Comparison of ENCODE assay signal across 9 cellular contexts in the genomic region with DNA sequence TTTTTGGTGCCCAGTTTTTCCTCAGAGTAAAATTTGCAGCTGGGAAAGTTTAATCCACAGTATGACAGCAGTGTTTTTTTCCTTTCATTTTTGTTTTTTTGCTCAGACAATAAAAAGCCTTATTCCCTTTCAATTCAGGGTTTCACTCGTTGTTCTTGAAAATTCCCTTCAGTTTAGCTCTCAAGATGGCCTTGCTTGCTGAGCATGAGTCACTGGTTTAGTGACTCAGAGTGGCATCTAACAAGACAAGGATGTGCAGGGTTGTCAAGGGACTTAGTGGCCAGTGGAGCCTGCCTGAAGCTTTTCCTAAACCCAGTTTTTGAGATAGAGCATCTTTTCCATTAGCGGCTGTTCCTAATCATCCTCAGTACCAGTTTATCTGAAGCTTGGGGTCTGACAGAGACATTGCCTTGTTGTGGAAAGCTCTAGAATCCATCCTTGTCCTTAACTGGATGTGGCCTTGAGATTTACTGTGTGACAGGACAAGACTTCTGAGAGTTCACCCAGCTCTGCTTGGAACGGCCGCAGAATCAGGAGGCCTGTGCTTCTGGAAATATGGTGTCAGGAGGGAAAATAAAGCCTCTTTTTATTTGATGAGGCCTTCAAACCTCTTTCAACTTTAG. TPM values are rescaled to one million over a fixed set of nuclear protein-coding genes. Genes with fewer than 3 reads are reported as not detected.
DNase-seq lines count a peak whose midpoint lies in the region; ATAC-seq and TF ChIP-seq lines count a peak whose summit lies in the region.
"Had no signal": no experiment of that assay in that cellular context is flagged by ENCODE, and none has a peak within 500 bp of the region (broad histone marks: within the 10 kb centered on the region; RNA-seq: fewer than 3 reads in every experiment).

No MANE protein-coding gene starts in this region.

- peaks cover 15% of the 10 kb centered on the region for H3K79me2 ChIP-seq in mammary epithelial cell (ENCODE audit: insufficient read depth, low read length)

- no peaks in the 10 kb centered on the region for H3K9me3 ChIP-seq in mammary epithelial cell (replicated peaks; ENCODE audit: insufficient read depth, low read length)
- H3K9me3 ChIP-seq: SJCRH30 had no signal

- no peaks in the 10 kb centered on the region for H4K20me1 ChIP-seq in mammary epithelial cell (ENCODE audit: insufficient read depth, low read length)

- peaks cover 19% of the 10 kb centered on the region for H3K4me1 ChIP-seq in mammary epithelial cell (ENCODE audit: insufficient read depth, low read length)
- H3K4me1 ChIP-seq: SJCRH30 had no signal

- dilution Hi-C loops in mammary epithelial cell (cut with HindIII; ENCODE audit: low sequenced_read_pairs): no loop called here

- ATAC-seq in HG03460 (IDR thresholded peaks at IDR 0.05; ENCODE audit: unreplicated experiment) (peak; percentile 47), HG03457 (IDR thresholded peaks at IDR 0.05; ENCODE audit: unreplicated experiment) (no peak)

- DNase-seq in SIG-M5 treated with dmso at 0.1 percent for 504 hours (lab: John Stamatoyannopoulos, UW; ENCODE audit: unreplicated experiment): peak; percentile 25
- DNase-seq in SIG-M5 (lab: John Stamatoyannopoulos, UW): no peak
- DNase-seq in mammary epithelial cell: peak; percentile 79
- DNase-seq in renal cortical epithelial cell (ENCODE audit: low read depth): peak; percentile 89
- DNase-seq in NCI-H524 treated with DMSO at 0.1 percent for 48 hours (lab: John Stamatoyannopoulos, UW): no peak
- DNase-seq in activated CD4-positive, alpha-beta T cell treated with anti-CD3 and anti-CD28 coated beads for 4 hours: no peak

- H3K4me3 ChIP-seq in mammary epithelial cell (replicated peaks in 1 of 3; ENCODE audit: insufficient read depth in 1 of 3, low read depth in 2 of 3, low read length in 3 of 3): no peak overlapping the region
- H3K4me3 ChIP-seq: SJCRH30 had no signal

- in situ Hi-C loops in mammary epithelial cell (cut with MboI; ENCODE audit: low sequenced_read_pairs in 2 of 2): no loop called here

- H3K36me3 ChIP-seq in mammary epithelial cell (ENCODE audit: insufficient read depth, low read length): no peaks in the 10 kb centered on the region
- H3K36me3 ChIP-seq: SJCRH30 had no signal

- H2AFZ ChIP-seq in mammary epithelial cell (ENCODE audit: low read depth, low read length): no peak overlapping the region

- no TSS peak for BruUV-seq in mammary epithelial cell (replicated peaks; lab: Mats Ljungman, UMichigan)

- H3K4me2 ChIP-seq in mammary epithelial cell (ENCODE audit: insufficient read depth, low read depth, low read length): peak overlapping the region; percentile 13

- peak overlapping the region; percentile 6 for H3K27ac ChIP-seq in mammary epithelial cell (ENCODE audit: insufficient read depth, low read depth, low read length)
- H3K27ac ChIP-seq: SJCRH30 had no signal

- H3K27me3 ChIP-seq in mammary epithelial cell (ENCODE audit: insufficient read depth, low read length): no peaks in the 10 kb centered on the region
- H3K27me3 ChIP-seq: SJCRH30 had no signal

- no peak overlapping the region for H3K9ac ChIP-seq in mammary epithelial cell (ENCODE audit: insufficient read depth, low read length)

- CTCF ChIA-PET in mammary epithelial cell (lab: Charles Lee; ENCODE audit: low non-redundant PET): interaction anchor here (0.7 kb wide), 1 partner anchor 13 kb away, joined by 4 read pairs; no protein-coding TSS in a partner anchor

- WGBS in mammary epithelial cell (ENCODE audit: low coverage, missing lambda C conversion rate): 75% methylated on average over 4 of the region's 4 CpGs

- intact Hi-C loops in mammary epithelial cell (cut with micrococcal nuclease): loop anchor here (5.0 to 10.0 kb wide), 2 partner anchors 81 to 1014 kb away; no protein-coding TSS in a partner anchor

- no peak for TF ChIP-seq CTCF in mammary epithelial cell (conservative IDR thresholded peaks at IDR 0.05 in 1 of 2, IDR thresholded peaks at IDR 0.05 in 1 of 2; ENCODE audit: extremely low read depth in 1 of 2, insufficient read depth in 1 of 2, low read depth in 1 of 2, low read length in 2 of 2)

RNA-seq across cellular contexts. Expression of a gene that starts 48.4 kb away (rescaled TPM):
- total RNA-seq in mammary epithelial cell (10 to 100 TPM in 1 of 2 donors, 1 to 10 TPM in 1; 6.6 to 28.5 TPM), renal cortical epithelial cell (11.3 and 39.9 TPM in 2 replicates)
- 3.4 TPM for polyA plus RNA-seq in mammary epithelial cell
- polyA minus RNA-seq in mammary epithelial cell: 36.5 TPM

Comparison
In these comparisons a context has a peak if more than half of its experiments do, and no peak if none do; other contexts are left out.
1. DNase-seq: peak in SIG-M5 treated with dmso at 0.1 percent for 504 hours (single experiment), mammary epithelial cell (single experiment) and renal cortical epithelial cell (single experiment); none in SIG-M5 (single experiment), NCI-H524 treated with DMSO at 0.1 percent for 48 hours (single experiment) and activated CD4-positive, alpha-beta T cell treated with anti-CD3 and anti-CD28 coated beads for 4 hours (0 of 2).